ENCODE assay signal across 8 cellular contexts in genomic region chr17:7108560-7108925, GRCh38. TPM values are rescaled to one million over a fixed set of nuclear protein-coding genes. Genes with fewer than 3 reads are reported as not detected.
"Had no signal": no experiment of that assay in that cellular context is flagged by ENCODE, and none has a peak within 500 bp of the region (broad histone marks: within the 10 kb centered on the region; RNA-seq: fewer than 3 reads in every experiment).

No MANE protein-coding gene starts in this region.

- DNase-seq: H7, KBM-7 had no signal

- H3K4me1 ChIP-seq: HAP-1 had no signal

- FAIRE-seq: HTR-8/SVneo had no signal

- H3K36me3 ChIP-seq: HAP-1 had no signal

- H3K27ac Mint-ChIP-seq: GM23338, IgD-negative memory B cell had no signal

- ATAC-seq: GM23338 had no signal

- H3K4me3 Mint-ChIP-seq: GM23338, IgD-negative memory B cell had no signal

- H3K4me2 ChIP-seq: GM23338 had no signal

- H3K4me3 ChIP-seq: GM23338, HAP-1 had no signal

- H3K9me3 ChIP-seq: HAP-1 had no signal

RNA-seq across cellular contexts. Expression of gene ASGR2, which starts 6.1 kb away (rescaled TPM):
- total RNA-seq: H7, HT-29 had no signal
- polyA plus RNA-seq: GM23338 had no signal

RNA-seq across cellular contexts. Expression of gene CLEC10A, which starts 28.5 kb away (rescaled TPM):
- total RNA-seq: GM23338, H4, H7, HT-29 had no signal
- polyA plus RNA-seq: GM23338, IgD-negative memory B cell had no signal
